26 cellular contexts compared by ENCODE assay signal in the genomic region with DNA sequence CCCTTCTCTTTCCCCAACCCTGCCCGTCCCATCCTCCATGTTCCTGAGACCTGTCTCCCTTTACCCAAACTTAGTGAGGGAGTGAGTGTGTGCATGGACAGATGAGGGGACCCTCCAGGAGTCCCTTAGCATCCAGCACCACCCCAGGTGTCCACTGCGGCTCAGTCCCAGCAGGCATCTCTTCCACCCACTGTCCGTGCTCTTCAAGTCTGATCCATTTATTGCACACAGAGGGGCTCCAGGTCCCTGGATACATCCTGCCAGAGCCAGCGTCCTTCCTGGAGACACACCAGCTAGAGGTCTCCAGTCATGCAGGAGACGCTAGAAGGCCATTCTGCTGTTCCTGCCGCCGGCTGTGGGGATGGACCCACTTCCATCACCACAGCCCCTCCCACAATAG.
"Had no signal": no experiment of that assay in that cellular context is flagged by ENCODE, and none has a peak within 500 bp of the region (broad histone marks: within the 10 kb centered on the region; RNA-seq: fewer than 3 reads in every experiment).

No MANE protein-coding gene starts in this region.

- H3K4me1 Mint-ChIP-seq: activated CD4-positive, alpha-beta T cell treated with anti-CD3 and anti-CD28 coated beads, Interleukin-2, amount 10 ng/mL, durations not matched to agents 24 days and 14 days; activated naive CD8-positive, alpha-beta T cell treated with anti-CD3 and anti-CD28 coated beads for 36 hours; activated T-helper 17 cell treated with anti-CD3 and anti-CD28 coated beads, Interleukin-2, amount 50 U/mL, for 72 hours had no signal

- H3K27ac ChIP-seq: brain microvascular endothelial cell, PC-9 had no signal

- H3K27me3 Mint-ChIP-seq: activated CD4-positive, alpha-beta T cell treated with anti-CD3 and anti-CD28 coated beads, Interleukin-2, amount 10 ng/mL, durations not matched to agents 24 days and 14 days had no signal

- H3K27ac Mint-ChIP-seq: activated CD4-positive, alpha-beta T cell treated with anti-CD3 and anti-CD28 coated beads, Interleukin-2, amount 10 ng/mL, durations not matched to agents 24 days and 14 days; activated naive CD8-positive, alpha-beta T cell treated with anti-CD3 and anti-CD28 coated beads for 36 hours; activated T-cell treated with anti-CD3 and anti-CD28 coated beads, Interleukin-2, amount 50 U/mL, for 72 hours; activated T-helper 17 cell treated with anti-CD3 and anti-CD28 coated beads, Interleukin-2, amount 50 U/mL, for 72 hours had no signal

- H3K4me3 Mint-ChIP-seq: activated CD4-positive, alpha-beta T cell treated with anti-CD3 and anti-CD28 coated beads, Interleukin-2, amount 10 ng/mL, durations not matched to agents 24 days and 14 days; activated naive CD8-positive, alpha-beta T cell treated with anti-CD3 and anti-CD28 coated beads for 36 hours; activated T-cell treated with anti-CD3 and anti-CD28 coated beads, Interleukin-2, amount 50 U/mL, for 72 hours; activated T-helper 17 cell treated with anti-CD3 and anti-CD28 coated beads, Interleukin-2, amount 50 U/mL, for 72 hours had no signal

- H3K36me3 Mint-ChIP-seq: activated naive CD8-positive, alpha-beta T cell treated with anti-CD3 and anti-CD28 coated beads for 36 hours had no signal

- H3K27me3 ChIP-seq: brain microvascular endothelial cell had no signal

- H3K9me3 ChIP-seq: MG63 had no signal

- DNase-seq: activated CD4-positive, alpha-beta T cell treated with anti-CD3 and anti-CD28 coated beads, Interleukin-2, amount 50 U/mL, for 4 hours; activated naive CD4-positive, alpha-beta T cell; activated naive CD4-positive, alpha-beta T cell treated with anti-CD3 and anti-CD28 coated beads, Interleukin-2, amount 50 U/mL, for 16 hours; activated naive CD8-positive, alpha-beta T cell treated with anti-CD3 and anti-CD28 coated beads for 36 hours; activated T-cell treated with anti-CD3 and anti-CD28 coated beads, Interleukin-2, amount 50 U/mL, for 1 hour; activated T-cell treated with anti-CD3 and anti-CD28 coated beads, Interleukin-2, amount 50 U/mL, for 72 hours; amniotic stem cell; brain microvascular endothelial cell; central memory CD4-positive, alpha-beta T cell; Kasumi-1; KG1; MG63; NCI-H1048; NCI-H1105 treated with DMSO at 0.1 percent for 48 hours; NCI-H1436; NCI-H1694; NCI-H1930; NCI-H2081 treated with DMSO at 0.1 percent for 48 hours; NCI-H226; NCI-H446 treated with DMSO at 0.1 percent for 48 hours; NCI-H524; PC-9; Right ventricle myocardium superior; T1000 had no signal

- H3K9me3 Mint-ChIP-seq: activated CD4-positive, alpha-beta T cell treated with anti-CD3 and anti-CD28 coated beads, Interleukin-2, amount 10 ng/mL, durations not matched to agents 24 days and 14 days; activated T-cell treated with anti-CD3 and anti-CD28 coated beads, Interleukin-2, amount 50 U/mL, for 72 hours; activated T-helper 17 cell treated with anti-CD3 and anti-CD28 coated beads, Interleukin-2, amount 50 U/mL, for 72 hours had no signal

- H3K4me3 ChIP-seq: MG63, PC-9 had no signal

- ATAC-seq: activated T-cell treated with anti-CD3 and anti-CD28 coated beads, Interleukin-2, amount 50 U/mL, for 72 hours; activated T-helper 17 cell treated with anti-CD3 and anti-CD28 coated beads, Interleukin-2, amount 50 U/mL, for 72 hours had no signal

- H3K36me3 ChIP-seq: brain microvascular endothelial cell, MG63 had no signal
